8 cellular contexts compared by ENCODE assay signal in genomic region chr14:65412881-65413738, GRCh38. TPM values are rescaled to one million over a fixed set of nuclear protein-coding genes. Genes with fewer than 3 reads are reported as not detected.
DNase-seq lines count a peak whose midpoint lies in the region; ATAC-seq, FAIRE-seq and TF ChIP-seq lines count a peak whose summit lies in the region.

No MANE protein-coding gene starts in this region.

- in situ Hi-C loops in GM12878 (cut with MboI), result loop anchor here (5.0 to 10.0 kb wide), 2 partner anchors 544 to 662 kb away; no protein-coding TSS in a partner anchor

- peak overlapping the region; percentile 84 for H3K4me2 ChIP-seq in KMS-11
- peak overlapping the region; percentile 69 for H3K4me2 ChIP-seq in SU-DHL-6 (ENCODE audit: low read depth, low read length, poor library complexity, severe bottlenecking)
- H3K4me2 ChIP-seq in GM12878 (ENCODE audit: control insufficient read depth, insufficient read depth), result peak overlapping the region; percentile 83
- peak overlapping the region; percentile 96 for H3K4me2 ChIP-seq in skeletal muscle satellite cell (ENCODE audit: low read length)

- peak; percentile 75 for TF ChIP-seq POLR2A in GM12878 (IDR thresholded peaks at IDR 0.05; ENCODE audit: low read depth, low read length)

- POLR2A ChIA-PET in GM12878 (lab: Charles Lee), result interaction anchor here (1.2 to 3.2 kb wide), 8 partner anchors 66 to 244 kb away, joined by 3 to 12 read pairs (median 4); no protein-coding TSS in a partner anchor

- SMC1A ChIA-PET in GM12878 (lab: Charles Lee; ENCODE audit: uncharacterized antibody, unreplicated experiment), result interaction anchor here (0.6 to 11.4 kb wide), 25 partner anchors 11 to 411 kb away, joined by 3 to 288 read pairs (median 17); no protein-coding TSS in a partner anchor

- BruUV-seq in GM12878 (replicated peaks; lab: Mats Ljungman, UMichigan), result no TSS peak

- intact Hi-C loops in GM12878 (cut with micrococcal nuclease; ENCODE audit: unreplicated experiment), result loop anchor here (1.0 to 10.0 kb wide), 9 partner anchors 56 to 659 kb away; no protein-coding TSS in a partner anchor

- no peaks in the 10 kb centered on the region for H3K36me3 ChIP-seq in KMS-11 (ENCODE audit: insufficient read depth)
- H3K36me3 ChIP-seq in SU-DHL-6 (ENCODE audit: low read length), result no peaks in the 10 kb centered on the region
- no peaks in the 10 kb centered on the region; a peak in 1 of 4 replicates for H3K36me3 ChIP-seq in GM12878 (ENCODE audit: control insufficient read depth in 2 of 2, insufficient read depth in 2 of 2, low read length in 1 of 2)
- H3K36me3 ChIP-seq in skeletal muscle satellite cell (ENCODE audit: insufficient read depth, low read length), result no peaks in the 10 kb centered on the region

- 0 out of 2 replicates have a peak, but pooled peaks have one; percentile 19 for TF ChIP-seq RAD21 in GM12878 (IDR thresholded peaks at IDR 0.05; ENCODE audit: insufficient read depth, low read depth, low read length)

- H3K9ac ChIP-seq in KMS-11, result peak overlapping the region; percentile 55; the same call in 1 of the 2 replicates
- H3K9ac ChIP-seq in SU-DHL-6 (ENCODE audit: low read length), result peak overlapping the region; percentile 98
- peak overlapping the region; percentile 84 for H3K9ac ChIP-seq in GM12878 (ENCODE audit: control insufficient read depth, insufficient read depth, low read length)
- peak overlapping the region; percentile 96 for H3K9ac ChIP-seq in skeletal muscle satellite cell (ENCODE audit: low read depth, low read length)

- peaks cover 15% of the 10 kb centered on the region for H3F3A ChIP-seq in SU-DHL-6 (ENCODE audit: insufficient read depth)

- peak; percentile 43 for DNase-seq in GM04504 (ENCODE audit: low read depth)
- DNase-seq in GM12878 (ENCODE audit: low read depth, low spot score), result no peak
- no peak for DNase-seq in NCI-H774 (lab: John Stamatoyannopoulos, UW)

- no peak for TF ChIP-seq EP300 in GM12878 (IDR thresholded peaks at IDR 0.05; ENCODE audit: borderline replicate concordance in 1 of 2, control insufficient read depth in 1 of 2, low read depth in 2 of 2, low read length in 2 of 2)

- H3K79me2 ChIP-seq in KMS-11 (ENCODE audit: insufficient read depth, low read depth), result peaks cover 23% of the 10 kb centered on the region; the same call in 1 of the 2 replicates
- H3K79me2 ChIP-seq in SU-DHL-6 (ENCODE audit: insufficient read depth, low read length), result peaks cover 53% of the 10 kb centered on the region
- peaks cover 70% of the 10 kb centered on the region for H3K79me2 ChIP-seq in GM12878 (ENCODE audit: control insufficient read depth, insufficient read depth, low read length)

- peaks cover 27% of the 10 kb centered on the region for H3K4me1 ChIP-seq in KMS-11 (ENCODE audit: low read depth, poor library complexity, severe bottlenecking)
- no peaks in the 10 kb centered on the region for H3K4me1 ChIP-seq in GM12878 (ENCODE audit: control insufficient read depth, insufficient read depth, low read length)
- H3K4me1 ChIP-seq in skeletal muscle satellite cell (ENCODE audit: control insufficient read depth, insufficient read depth, low read length), result peaks cover 17% of the 10 kb centered on the region

- H2AFZ ChIP-seq in KMS-11 (ENCODE audit: low read depth) (peak overlapping the region; percentile 78), SU-DHL-6 (ENCODE audit: low read depth, low read length, severe bottlenecking) (peak overlapping the region; percentile 71), GM12878 (ENCODE audit: control insufficient read depth, low read depth, low read length) (peak overlapping the region; percentile 81)

- no peak for FAIRE-seq in GM12878 (lab: Jason Lieb, UNC)

- H3K9me2 ChIP-seq in SU-DHL-6 (replicated peaks; ENCODE audit: insufficient read depth, low read length), result no peaks in the 10 kb centered on the region

- TF ChIP-seq CTCF in KMS-11 (conservative IDR thresholded peaks at IDR 0.05; ENCODE audit: low read depth, low read length), result no peak
- no peak for TF ChIP-seq CTCF in SU-DHL-6 (IDR thresholded peaks at IDR 0.05; ENCODE audit: insufficient read depth, low read length, poor library complexity, severe bottlenecking)
- peak in 2 of 3 experiments; percentile 10 to 15; a peak in 2 of 6 replicates for TF ChIP-seq CTCF in GM12878 (IDR thresholded peaks at IDR 0.05 in 2 of 3, conservative IDR thresholded peaks at IDR 0.05 in 1 of 3; ENCODE audit: control insufficient read depth in 2 of 3, extremely low read depth in 1 of 3, insufficient read depth in 1 of 3, low read depth in 3 of 3, low read length in 3 of 3)

- H3K9me3 ChIP-seq in SU-DHL-6 (ENCODE audit: insufficient read depth, low read length), result no peaks in the 10 kb centered on the region
- H3K9me3 ChIP-seq in GM12878 (replicated peaks; ENCODE audit: control insufficient read depth, insufficient read depth, low read length), result no peaks in the 10 kb centered on the region; the same call in 2 of the 3 replicates
- H3K9me3 ChIP-seq in iPS-18c (ENCODE audit: control insufficient read depth, insufficient read depth, low read length), result no peaks in the 10 kb centered on the region
- H3K9me3 ChIP-seq in skeletal muscle satellite cell (replicated peaks; ENCODE audit: low read length), result no peaks in the 10 kb centered on the region

- RAD21 ChIA-PET in GM12878 (lab: Charles Lee; ENCODE audit: unreplicated experiment), result interaction anchor here (0.6 to 7.6 kb wide), 22 partner anchors 48 to 426 kb away, joined by 3 to 287 read pairs (median 4); partner anchors contain the start of gene FNTB

- CTCF ChIA-PET in GM12878 (lab: Yijun Ruan, JAX), result interaction anchor here (0.6 to 10.0 kb wide), 21 partner anchors 20 to 546 kb away, joined by 3 to 323 read pairs (median 5); no protein-coding TSS in a partner anchor

- ATAC-seq in GM21723 (IDR thresholded peaks at IDR 0.05; ENCODE audit: unreplicated experiment) (peak; percentile 39), GM12878 (peak; percentile 74)

- H3K27ac ChIP-seq in KMS-11 (peak overlapping the region; percentile 41; the same call in 1 of the 2 replicates), SU-DHL-6 (ENCODE audit: low read depth, low read length) (peak overlapping the region; percentile 87), GM12878 (ENCODE audit: control insufficient read depth, insufficient read depth) (peak overlapping the region; percentile 88)

- H4K20me1 ChIP-seq in KMS-11 (ENCODE audit: insufficient read depth) (no peaks in the 10 kb centered on the region), SU-DHL-6 (ENCODE audit: low read depth, low read length) (peaks cover 13% of the 10 kb centered on the region), GM12878 (ENCODE audit: control insufficient read depth, insufficient read depth) (no peaks in the 10 kb centered on the region)

- under 1% methylated on average over 81 of the region's 85 CpGs for WGBS in GM12878 (ENCODE audit: insufficient coverage, insufficient replicate concordance, low lambda C conversion rate, missing lambda C conversion rate)

- H3K27me3 ChIP-seq in KMS-11 (ENCODE audit: insufficient read depth, low read depth) (no peaks in the 10 kb centered on the region), SU-DHL-6 (ENCODE audit: low read length) (no peaks in the 10 kb centered on the region), GM12878 (replicated peaks in 1 of 2; ENCODE audit: control insufficient read depth in 2 of 2, insufficient read depth in 2 of 2, low read length in 1 of 2) (no peaks in the 10 kb centered on the region), skeletal muscle satellite cell (ENCODE audit: control insufficient read depth, insufficient read depth, low read length) (no peaks in the 10 kb centered on the region)

- H3K4me3 ChIP-seq in KMS-11 (IDR thresholded peaks at IDR 0.05; ENCODE audit: insufficient read depth, low read depth, low read length) (no peak overlapping the region), SU-DHL-6 (ENCODE audit: insufficient read depth, low read length, poor library complexity, severe bottlenecking) (peak overlapping the region; percentile 95), GM12878 (peak overlapping the region; percentile 97), iPS-18c (ENCODE audit: insufficient read depth, low read depth, low read length) (peak overlapping the region; percentile 89), skeletal muscle satellite cell (ENCODE audit: low read length) (peak overlapping the region; percentile 89)

RNA-seq across cellular contexts. Expression of gene FUT8, which starts 0.6 kb away (rescaled TPM):
- total RNA-seq in GM12878 (2013; cell fraction: nucleolus; rRNA removed), result 130 and 133 TPM in 2 replicates
- total RNA-seq in GM12878 (2014; rRNA removed) (82.3 and 85.5 TPM in 2 replicates), GM12878 (2014; rRNA removed; fragmentation: Illumina TruSeq; extraction: Trizol) (86.3 and 88.7 TPM in 2 replicates), GM12878 (2021) (106 and 107 TPM in 2 replicates)
- polyA plus RNA-seq in GM12878 (2011; ENCODE audit: low read depth), result 20.9 TPM
- polyA plus RNA-seq in GM12878 (2011; rRNA removed) (21.3 and 24.2 TPM in 2 replicates), GM12878 (2014; fragmentation: Illumina TruSeq; extraction: Trizol) (74.1 and 88.8 TPM in 2 replicates), GM12878 (2014; fragmentation: Nextera tagmentation; extraction: Ambion mirVana) (10 to 100 TPM; 25.0 to 45.6 TPM), GM12878 (2014; rRNA removed) (47.5 and 50.1 TPM in 2 replicates), GM12878 (2016; fragmentation: Nextera tagmentation; extraction: Ambion mirVana) (10 to 100 TPM; 64.2 to 68.3 TPM)
- polyA plus RNA-seq in GM12878 (2011; cell fraction: cytosol; rRNA removed), result 12.5 and 19.7 TPM in 2 replicates
- 10.7 and 11.2 TPM in 2 replicates for polyA plus RNA-seq in GM12878 (2011; cell fraction: nucleus; rRNA removed)
- polyA plus RNA-seq in GM12878 (2012), result 20.4 and 34.4 TPM in 2 replicates
- 29.7 and 42.8 TPM in 2 replicates for polyA minus RNA-seq in GM12878 (2011; rRNA and poly(A)+ RNA removed)
- polyA minus RNA-seq in GM12878 (2011; cell fraction: cytosol; rRNA and poly(A)+ RNA removed), result 9.6 and 9.9 TPM in 2 replicates
- 31.3 and 55.2 TPM in 2 replicates for polyA minus RNA-seq in GM12878 (2011; cell fraction: nucleus; rRNA and poly(A)+ RNA removed)
- total RNA-seq in skeletal muscle satellite cell (2012; rRNA removed), result 60.9 and 81.1 TPM in 2 replicates

Comparison
In these comparisons a context has a peak if more than half of its experiments do, and no peak if none do; other contexts are left out.
1. CTCF ChIP-seq: peak in GM12878 (2 of 3); none in KMS-11 (single experiment) and SU-DHL-6 (single experiment).
2. Peak in every context shown above with its lines, with median percentiles within 50 percentile points of each other: H2AFZ ChIP-seq, H3K27ac ChIP-seq, H3K4me2 ChIP-seq and H3K9ac ChIP-seq.